8 cellular contexts compared by ENCODE assay signal in the genomic region with DNA sequence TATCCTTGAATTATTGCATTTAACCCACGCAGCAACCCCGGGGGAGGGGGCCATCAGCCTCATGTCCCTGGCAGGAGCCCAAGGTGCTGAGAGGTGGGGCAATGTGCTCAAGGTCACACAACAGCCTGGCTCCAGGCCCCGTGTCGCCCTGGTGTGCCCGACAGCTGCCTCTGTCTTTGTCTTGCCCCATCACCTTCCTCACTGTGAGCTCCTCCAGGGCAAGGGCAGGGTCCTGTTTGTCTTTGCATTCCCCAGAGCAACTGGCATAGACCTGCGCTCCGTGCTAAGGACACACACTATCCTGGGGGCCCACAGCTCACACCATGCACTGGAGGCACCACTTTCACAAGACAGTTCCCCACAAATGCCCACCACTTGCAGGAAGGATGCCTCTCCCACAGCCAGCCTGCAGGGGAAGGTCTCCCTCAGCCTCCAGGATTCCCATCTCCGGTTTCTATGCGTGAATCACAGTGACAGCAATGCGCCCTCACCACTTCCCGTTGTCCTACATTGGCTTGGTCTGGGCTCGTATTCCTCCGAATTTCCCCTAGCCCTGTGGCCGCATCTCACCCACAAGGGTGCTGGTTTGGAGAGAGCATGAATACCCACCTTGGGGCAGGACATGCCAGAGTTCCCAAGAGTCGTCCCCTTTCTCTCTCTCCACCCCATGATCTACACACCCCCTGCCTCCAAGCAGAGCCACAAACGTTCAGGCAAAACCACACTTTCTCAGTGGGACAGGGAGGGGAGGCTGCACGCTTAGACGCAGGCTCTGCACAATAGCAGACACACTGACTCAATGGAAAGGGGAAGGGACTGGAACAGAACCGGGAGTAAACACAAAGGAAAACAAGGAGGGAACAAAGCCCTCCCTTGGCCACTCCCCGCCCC. TPM values are rescaled to one million over a fixed set of nuclear protein-coding genes. Genes with fewer than 3 reads are reported as not detected.
DNase-seq lines count a peak whose midpoint lies in the region; ATAC-seq and TF ChIP-seq lines count a peak whose summit lies in the region.

No MANE protein-coding gene starts in this region.

- peak overlapping the region; percentile 66 for H3K4me3 ChIP-seq in GM23248
- peak overlapping the region in 46 of 59 donors; percentile 3 to 54 (median 32) for H3K4me3 ChIP-seq in dorsolateral prefrontal cortex
- H3K4me3 ChIP-seq in vagina, result peak overlapping the region; percentile 29 to 38

- DNase-seq in GM23248, result peak; percentile 93
- peak; percentile 93 for DNase-seq in RPMI7951 (ENCODE audit: low read depth)
- peak in 2 of 10 donors; percentile 23 to 61 for DNase-seq in dorsolateral prefrontal cortex
- peak; percentile 50 for DNase-seq in midbrain (lab: John Stamatoyannopoulos, UW)
- DNase-seq in vagina (ENCODE audit: extremely low spot score in 2 of 2), result no peak
- no peak for DNase-seq in HuH-7 (ENCODE audit: low spot score)
- no peak for DNase-seq in germinal center (ENCODE audit: low spot score)

- peak overlapping the region; percentile 95 for H3K4me2 ChIP-seq in GM23248 (ENCODE audit: unreplicated experiment)

- in situ Hi-C loops in GM23248 (cut with MboI), result no loop called here

- 27 to 31% methylated on average over 20 of the region's 20 CpGs for WGBS in GM23248 (ENCODE audit: low coverage in 1 of 2, low lambda C conversion rate in 2 of 2, missing lambda C conversion rate in 2 of 2), 2 experiments

- H3K27ac ChIP-seq in GM23248 (peak overlapping the region; percentile 100), dorsolateral prefrontal cortex (peak overlapping the region; percentile 44 to 98 (median 92)), vagina (peak overlapping the region; percentile 96)

- ATAC-seq in GM19395 (IDR thresholded peaks at IDR 0.05; ENCODE audit: unreplicated experiment), result no peak

- H3K4me1 ChIP-seq in GM23248 (ENCODE audit: insufficient read depth) (peaks cover 61% of the 10 kb centered on the region), vagina (peaks cover 100% of the 10 kb centered on the region)

- TF ChIP-seq CTCF in dorsolateral prefrontal cortex (IDR thresholded peaks at IDR 0.05 in 54 of 56, conservative IDR thresholded peaks at IDR 0.05 in 2 of 56; ENCODE audit: low read depth in 1 of 56, partially characterized antibody in 56 of 56) (peak in 3 of 56 donors; percentile 5 to 21 (median 16)), vagina (IDR thresholded peaks at IDR 0.05) (no peak)

- H3K79me2 ChIP-seq in GM23248 (ENCODE audit: insufficient read depth), result peaks cover 74% of the 10 kb centered on the region

- no peaks in the 10 kb centered on the region for H3K36me3 ChIP-seq in GM23248 (ENCODE audit: low read depth)
- no peaks in the 10 kb centered on the region for H3K36me3 ChIP-seq in vagina

- no peaks in the 10 kb centered on the region for H3K27me3 ChIP-seq in GM23248 (replicated peaks; ENCODE audit: insufficient read depth)
- H3K27me3 ChIP-seq in dorsolateral prefrontal cortex, result no peaks in the 10 kb centered on the region
- no peaks in the 10 kb centered on the region for H3K27me3 ChIP-seq in vagina

- intact Hi-C loops in dorsolateral prefrontal cortex (cut with DNase I), result loop anchor here in 1 of 2 donors (5.0 kb wide), 1 partner anchor 36 kb away; no protein-coding TSS in a partner anchor
- intact Hi-C loops in vagina (cut with DNase I), result no loop called here

- no peaks in the 10 kb centered on the region for H4K20me1 ChIP-seq in GM23248 (ENCODE audit: insufficient read depth)

- no peak for TF ChIP-seq POLR2A in vagina (IDR thresholded peaks at IDR 0.05)

- H3K9me2 ChIP-seq in GM23248 (ENCODE audit: insufficient read depth), result no peaks in the 10 kb centered on the region

- H3K9ac ChIP-seq in GM23248, result peak overlapping the region; percentile 99

- no peak overlapping the region for H2AFZ ChIP-seq in GM23248

- H3K9me3 ChIP-seq in GM23248 (ENCODE audit: low read depth) (no peaks in the 10 kb centered on the region), vagina (no peaks in the 10 kb centered on the region)

- peaks cover 59% of the 10 kb centered on the region for H3F3A ChIP-seq in GM23248 (ENCODE audit: insufficient read depth)

RNA-seq across cellular contexts. Expression of a gene that starts 10.3 kb away (rescaled TPM):
- total RNA-seq in GM23248 (2014; rRNA removed; shearing (Covaris generic)), result 9.6 and 11.3 TPM in 2 replicates
- 24.7 and 27.2 TPM in 2 replicates for polyA plus RNA-seq in GM23248 (2016; fragmentation: Nextera tagmentation; extraction: Ambion mirVana)
- 3.9 and 4.0 TPM in 2 replicates for total RNA-seq in RPMI7951 (2014; rRNA removed; shearing (Covaris generic))
- total RNA-seq in dorsolateral prefrontal cortex (10 to 100 TPM in 9 of 120 experiments, 1 to 10 TPM in 111; 2.7 to 14.6 (median 6.1) TPM), vagina (85.7 TPM)

RNA-seq across cellular contexts. Expression of a gene that starts 25.6 kb away (rescaled TPM):
- under 0.01 and 0.22 TPM in 2 replicates for total RNA-seq in GM23248 (2014; rRNA removed; shearing (Covaris generic))
- polyA plus RNA-seq in GM23248 (2016; fragmentation: Nextera tagmentation; extraction: Ambion mirVana), result 0.20 and 0.30 TPM in 2 replicates
- 0.48 and 0.49 TPM in 2 replicates for total RNA-seq in RPMI7951 (2014; rRNA removed; shearing (Covaris generic))
- total RNA-seq in dorsolateral prefrontal cortex (1 to 10 TPM in 35 of 120 experiments, under 1 TPM in 85; 0.20 to 3.7 (median 0.77) TPM), vagina (0.49 TPM)

RNA-seq across cellular contexts. Expression of a gene that starts 59.0 kb away (rescaled TPM):
- total RNA-seq in GM23248 (2014; rRNA removed; shearing (Covaris generic)), result 1.1 and 8.7 TPM in 2 replicates
- 2.2 TPM in 2 replicates for polyA plus RNA-seq in GM23248 (2016; fragmentation: Nextera tagmentation; extraction: Ambion mirVana)
- total RNA-seq in RPMI7951 (2014; rRNA removed; shearing (Covaris generic)), result 2.3 and 2.6 TPM in 2 replicates
- total RNA-seq in dorsolateral prefrontal cortex (10 to 100 TPM in 109 of 120 experiments, 1 to 10 TPM in 11; 7.2 to 31.4 (median 14.2) TPM), vagina (13.8 TPM)

Comparison
In these comparisons a context has a peak if more than half of its experiments do, and no peak if none do; other contexts are left out.
1. DNase-seq: peak in GM23248 (single experiment), RPMI7951 (single experiment) and midbrain (single experiment); none in vagina (0 of 2), HuH-7 (single experiment) and germinal center (single experiment).
2. Peak in every context shown above with its lines, with median percentiles within 50 percentile points of each other: H3K27ac ChIP-seq and H3K4me3 ChIP-seq.